Comparison of ENCODE assay signal across 10 cellular contexts in the genomic region with DNA sequence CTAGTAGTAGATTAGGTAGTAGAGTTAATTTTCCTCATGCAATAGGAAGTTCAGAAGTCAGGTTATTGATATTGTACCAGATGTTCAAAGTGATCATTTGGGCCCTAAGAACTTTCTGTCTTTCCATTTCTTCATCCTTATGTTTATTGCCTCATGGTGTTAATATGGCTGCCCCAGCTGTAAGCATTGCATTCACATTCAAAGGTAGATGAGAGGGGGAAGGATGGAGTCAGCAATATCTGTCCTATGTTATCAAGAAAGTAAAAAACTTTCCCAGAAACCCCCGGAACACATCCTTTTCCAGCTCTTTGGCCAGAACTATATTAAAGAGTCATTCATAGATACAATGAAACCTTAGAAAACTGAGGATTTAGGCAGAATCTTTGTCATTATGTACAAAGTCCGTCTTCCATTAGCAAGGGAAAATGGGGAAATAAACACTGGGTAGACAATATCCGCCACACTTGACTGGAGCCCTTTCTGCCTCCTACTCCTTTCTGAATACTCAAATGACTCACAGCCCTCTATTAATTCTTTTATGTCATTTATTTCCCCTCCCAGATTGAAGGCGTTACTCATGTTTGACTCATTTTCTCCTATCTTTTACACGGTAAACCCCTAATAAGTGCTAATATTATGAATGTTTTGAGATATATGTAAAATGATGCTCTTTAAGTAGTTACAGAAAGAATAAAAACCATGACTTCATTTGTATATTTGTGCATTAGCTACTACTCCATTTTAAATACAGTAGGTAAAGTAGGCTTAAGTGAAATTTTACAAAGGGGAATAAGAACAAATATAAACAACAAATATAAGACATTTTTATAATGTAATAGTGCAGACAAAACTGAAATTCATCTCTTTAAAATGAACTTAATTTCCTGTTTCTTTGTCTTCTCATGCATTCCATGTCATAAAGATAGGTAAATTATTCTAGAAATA.
DNase-seq lines count a peak whose midpoint lies in the region; ATAC-seq and TF ChIP-seq lines count a peak whose summit lies in the region.
"Had no signal": no experiment of that assay in that cellular context is flagged by ENCODE, and none has a peak within 500 bp of the region (broad histone marks: within the 10 kb centered on the region; RNA-seq: fewer than 3 reads in every experiment).

No MANE protein-coding gene starts in this region.

- no peak for TF ChIP-seq EP300 in esophagus muscularis mucosa (IDR thresholded peaks at IDR 0.05)

- WGBS in esophagus muscularis mucosa = 83% methylated on average over 5 of the region's 5 CpGs

- H3K27me3 ChIP-seq in esophagus muscularis mucosa = no peaks in the 10 kb centered on the region

- no peaks in the 10 kb centered on the region for H3K36me3 Mint-ChIP-seq in stimulated activated memory B cell treated with anti-CD40 and anti-IgM and Interleukin-4, amounts not matched to agents 10 μg/mL and 1 μg/mL and 100 μg/mL, for 72 hours

- no peaks in the 10 kb centered on the region for H3K27me3 Mint-ChIP-seq in stimulated activated memory B cell treated with anti-CD40 and anti-IgM and Interleukin-4, amounts not matched to agents 10 μg/mL and 1 μg/mL and 100 μg/mL, for 72 hours

- peak; percentile 84 to 88 for ATAC-seq in activated CD4-positive, CD25-positive, alpha-beta regulatory T cell treated with anti-CD3 and anti-CD28 coated beads, Interleukin-2, amount 50 U/mL, for 24 hours
- peak; percentile 52 for ATAC-seq in HG02943 (IDR thresholded peaks at IDR 0.05; ENCODE audit: low read depth, unreplicated experiment)
- ATAC-seq in stimulated activated memory B cell treated with anti-CD40 and anti-IgM and Interleukin-4, amounts not matched to agents 10 μg/mL and 1 μg/mL and 100 μg/mL, for 72 hours = peak; percentile 90
- ATAC-seq: T-helper 17 cell had no signal

- H3K4me3 ChIP-seq in OCI-LY7 (ENCODE audit: low read depth, low read length, poor library complexity, severe bottlenecking) (peak overlapping the region; percentile 23), esophagus muscularis mucosa (no peak overlapping the region)

- peak overlapping the region; percentile 50 for H3K4me3 Mint-ChIP-seq in stimulated activated memory B cell treated with anti-CD40 and anti-IgM and Interleukin-4, amounts not matched to agents 10 μg/mL and 1 μg/mL and 100 μg/mL, for 72 hours
- H3K4me3 Mint-ChIP-seq: T-helper 17 cell had no signal

- no peak for TF ChIP-seq POLR2A in esophagus muscularis mucosa (IDR thresholded peaks at IDR 0.05; ENCODE audit: low read depth)

- no peaks in the 10 kb centered on the region for H3K9me3 ChIP-seq in OCI-LY7 (ENCODE audit: low read length)
- H3K9me3 ChIP-seq in esophagus muscularis mucosa = no peaks in the 10 kb centered on the region

- no peak for DNase-seq in activated CD4-positive, CD25-positive, alpha-beta regulatory T cell treated with anti-CD3 and anti-CD28 coated beads, Interleukin-2, amount 50 U/mL, for 72 hours
- DNase-seq in OCI-LY7 (ENCODE audit: low spot score) = no peak
- DNase-seq in esophagus muscularis mucosa (ENCODE audit: extremely low spot score) = no peak
- DNase-seq in NCI-H510A treated with DMSO at 0.1 percent for 48 hours (lab: John Stamatoyannopoulos, UW) = no peak
- DNase-seq in DMS153 (lab: John Stamatoyannopoulos, UW) = no peak
- DNase-seq: cortex of kidney, T-helper 17 cell had no signal

- H3K79me2 ChIP-seq in OCI-LY7 (ENCODE audit: insufficient read depth, low read depth, low read length) = no peaks in the 10 kb centered on the region

- H3K9me3 Mint-ChIP-seq in stimulated activated memory B cell treated with anti-CD40 and anti-IgM and Interleukin-4, amounts not matched to agents 10 μg/mL and 1 μg/mL and 100 μg/mL, for 72 hours = no peaks in the 10 kb centered on the region

- TF ChIP-seq CTCF in OCI-LY7 (conservative IDR thresholded peaks at IDR 0.05; ENCODE audit: low read length) (no peak), esophagus muscularis mucosa (IDR thresholded peaks at IDR 0.05) (no peak)

- POLR2A ChIA-PET in OCI-LY7 (lab: Charles Lee) = interaction anchor here (2.4 kb wide), 1 partner anchor 8 kb away, joined by 10 read pairs; no protein-coding TSS in a partner anchor

- CTCF ChIA-PET in OCI-LY7 (lab: Charles Lee; ENCODE audit: unreplicated experiment) = no interaction called here

- H3K4me2 ChIP-seq in OCI-LY7 (ENCODE audit: low read length) = peak overlapping the region; percentile 51

- intact Hi-C loops in OCI-LY7 (cut with micrococcal nuclease; ENCODE audit: unreplicated experiment) = loop anchor here (5.0 kb wide), 1 partner anchor 46 kb away; no protein-coding TSS in a partner anchor
- intact Hi-C loops in esophagus muscularis mucosa (cut with DNase I) = no loop called here

- peak overlapping the region; percentile 45; the same call in 1 of the 2 replicates for H2AFZ ChIP-seq in OCI-LY7 (ENCODE audit: low read length)

- no peaks in the 10 kb centered on the region for H4K20me1 ChIP-seq in OCI-LY7 (ENCODE audit: insufficient read depth, low read length)

- H3K4me1 Mint-ChIP-seq in stimulated activated memory B cell treated with anti-CD40 and anti-IgM and Interleukin-4, amounts not matched to agents 10 μg/mL and 1 μg/mL and 100 μg/mL, for 72 hours = peaks cover 50% of the 10 kb centered on the region

- H3K27ac ChIP-seq in OCI-LY7 (ENCODE audit: low read depth, low read length, poor library complexity, severe bottlenecking) (peak overlapping the region; percentile 25), esophagus muscularis mucosa (replicated peaks in 1 of 4) (no peak overlapping the region)

- no peaks in the 10 kb centered on the region for H3K9me2 ChIP-seq in OCI-LY7 (ENCODE audit: insufficient read depth, low read length)

- peaks cover 46% of the 10 kb centered on the region for H3K4me1 ChIP-seq in OCI-LY7 (ENCODE audit: insufficient read depth, low read length, poor library complexity, severe bottlenecking)
- no peaks in the 10 kb centered on the region for H3K4me1 ChIP-seq in esophagus muscularis mucosa

- no peaks in the 10 kb centered on the region for H3K36me3 ChIP-seq in OCI-LY7 (ENCODE audit: insufficient read depth, low read length)
- no peaks in the 10 kb centered on the region for H3K36me3 ChIP-seq in esophagus muscularis mucosa

- H3K27ac Mint-ChIP-seq in stimulated activated memory B cell treated with anti-CD40 and anti-IgM and Interleukin-4, amounts not matched to agents 10 μg/mL and 1 μg/mL and 100 μg/mL, for 72 hours = peak overlapping the region; percentile 88
- H3K27ac Mint-ChIP-seq: T-helper 17 cell had no signal

- no TSS peak for BruUV-seq in OCI-LY7 (replicated peaks; lab: Mats Ljungman, UMichigan)
